9 cellular contexts compared by ENCODE assay signal in the genomic region with DNA sequence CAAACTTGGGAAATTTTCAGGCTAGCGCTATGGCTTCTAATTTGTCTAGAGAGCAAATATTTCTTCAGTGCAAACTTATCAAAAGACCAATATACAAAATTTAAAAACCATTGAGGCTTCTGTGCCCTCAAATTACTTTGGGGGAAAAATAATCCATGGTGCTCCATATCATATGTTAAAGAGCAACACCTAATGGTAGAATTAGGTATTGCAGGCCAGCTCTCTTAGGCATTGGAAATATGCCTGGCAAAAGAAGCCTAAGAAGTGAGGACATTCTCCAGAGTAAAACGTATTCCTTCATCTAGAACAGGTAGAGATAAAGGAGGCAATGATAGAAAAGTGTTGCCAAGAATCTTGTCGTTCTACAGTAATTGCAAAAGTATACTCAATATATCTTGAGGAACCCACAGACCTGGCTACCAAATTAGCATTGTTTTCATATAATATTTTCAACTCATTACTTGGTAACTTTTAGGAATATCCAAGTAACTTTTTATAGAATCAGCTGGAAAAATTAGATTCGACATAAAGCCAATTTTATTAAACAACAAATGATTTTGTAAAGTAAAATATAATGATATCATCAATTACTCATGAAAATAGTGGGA.
DNase-seq lines count a peak whose midpoint lies in the region; ATAC-seq, FAIRE-seq and TF ChIP-seq lines count a peak whose summit lies in the region.
"Had no signal": no experiment of that assay in that cellular context is flagged by ENCODE, and none has a peak within 500 bp of the region (broad histone marks: within the 10 kb centered on the region; RNA-seq: fewer than 3 reads in every experiment).

No MANE protein-coding gene starts in this region.

- no peaks in the 10 kb centered on the region for H3K36me3 ChIP-seq in RWPE2 (ENCODE audit: low read depth)

- no peaks in the 10 kb centered on the region for H3K9me3 ChIP-seq in RWPE2 (ENCODE audit: severe bottlenecking)

- peak; percentile 62 for TF ChIP-seq CTCF in RWPE2 (IDR thresholded peaks at IDR 0.05; ENCODE audit: poor library complexity, severe bottlenecking)

- H3K27me3 ChIP-seq in RWPE2 (ENCODE audit: insufficient read depth, poor library complexity, severe bottlenecking), result no peaks in the 10 kb centered on the region

- ATAC-seq in RWPE2 (ENCODE audit: low read depth) (no peak), GM18519 (IDR thresholded peaks at IDR 0.05; ENCODE audit: low FRiP score, unreplicated experiment) (no peak)

- DNase-seq in AG08395 (ENCODE audit: low spot score), result peak; percentile 27
- DNase-seq in GM12892 (ENCODE audit: insufficient read length), result no peak
- no peak for DNase-seq in RWPE2 (ENCODE audit: low spot score)
- peak; percentile 49 for DNase-seq in iPS-NIHi7 (ENCODE audit: extremely low spot score)
- DNase-seq in SK-N-DZ (ENCODE audit: low spot score), result no peak
- DNase-seq in activated T-cell treated with anti-CD3 and anti-CD28 coated beads, Interleukin-2, amount 50 U/mL, for 48 hours, result no peak
- DNase-seq in NCI-H1105 treated with DMSO at 0.1 percent for 48 hours (lab: John Stamatoyannopoulos, UW), result no peak

- peak; percentile 76 for FAIRE-seq in GM12892 (lab: Jason Lieb, UNC)

- no peak overlapping the region for H3K4me3 ChIP-seq in RWPE2 (ENCODE audit: severe bottlenecking)
- H3K4me3 ChIP-seq: skin epidermis had no signal

- no peak overlapping the region for H3K27ac ChIP-seq in RWPE2 (ENCODE audit: poor library complexity, severe bottlenecking)
- H3K27ac ChIP-seq: skin epidermis had no signal

- no peaks in the 10 kb centered on the region for H3K4me1 ChIP-seq in RWPE2 (ENCODE audit: insufficient read depth, poor library complexity, severe bottlenecking)

- no peak for TF ChIP-seq POLR2A in GM12892 (IDR thresholded peaks at IDR 0.05; ENCODE audit: low read depth, low read length)

Comparison
In these comparisons a context has a peak if more than half of its experiments do, and no peak if none do; other contexts are left out.
1. DNase-seq: peak in AG08395 (single experiment) and iPS-NIHi7 (single experiment); none in GM12892 (single experiment), RWPE2 (single experiment), SK-N-DZ (single experiment), activated T-cell treated with anti-CD3 and anti-CD28 coated beads, Interleukin-2, amount 50 U/mL, for 48 hours (0 of 2) and NCI-H1105 treated with DMSO at 0.1 percent for 48 hours (single experiment).